In the genomic region with DNA sequence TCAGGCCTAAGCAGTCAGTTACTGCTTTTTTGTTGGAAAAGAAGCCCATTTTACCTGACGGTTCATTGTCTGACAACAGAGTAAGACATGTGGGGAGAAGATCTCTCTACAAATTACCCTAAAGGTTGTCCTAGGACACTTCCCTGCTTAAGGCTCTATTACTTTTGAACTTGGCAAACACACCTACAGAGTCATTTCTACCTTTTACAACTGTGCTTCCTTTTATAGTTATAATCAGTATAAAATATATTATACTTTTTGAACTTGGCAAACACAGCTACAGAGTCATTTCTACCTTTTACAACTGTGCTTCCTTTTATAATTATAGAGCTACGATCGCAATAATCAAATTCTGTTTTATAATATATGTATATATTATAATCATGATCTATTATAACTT, we compare ENCODE assay signal across 36 cellular contexts.
"Had no signal": no experiment of that assay in that cellular context is flagged by ENCODE, and none has a peak within 500 bp of the region (broad histone marks: within the 10 kb centered on the region; RNA-seq: fewer than 3 reads in every experiment).

No MANE protein-coding gene starts in this region.

- FAIRE-seq: frontal cortex had no signal

- H3K4me1 ChIP-seq: adrenal gland, body of pancreas had no signal

- DNase-seq: activated CD4-positive, alpha-beta memory T cell treated with anti-CD3 and anti-CD28 coated beads, Interleukin-2, amount 10 ng/mL, durations not matched to agents 7 days and 5 days; activated CD4-positive, alpha-beta T cell treated with anti-CD3 and anti-CD28 coated beads for 1 hour; activated CD4-positive, alpha-beta T cell treated with anti-CD3 and anti-CD28 coated beads for 4 hours; activated CD4-positive, alpha-beta T cell treated with anti-CD3 and anti-CD28 coated beads, Interleukin-2, amount 10 ng/mL, durations not matched to agents 7 days and 5 days; activated CD4-positive, alpha-beta T cell treated with anti-CD3 and anti-CD28 coated beads, Interleukin-2, amount 50 U/mL, for 4 hours; activated CD8-positive, alpha-beta memory T cell treated with anti-CD3 and anti-CD28 coated beads, Interleukin-2, amount 50 U/mL, for 48 hours; activated effector memory CD4-positive, alpha-beta T cell treated with anti-CD3 and anti-CD28 coated beads, Interleukin-2, amount 50 U/mL, for 16 hours; activated naive CD4-positive, alpha-beta T cell treated with anti-CD3 and anti-CD28 coated beads for 36 hours; activated naive CD8-positive, alpha-beta T cell treated with anti-CD3 and anti-CD28 coated beads for 36 hours; activated naive CD8-positive, alpha-beta T cell treated with anti-CD3 and anti-CD28 coated beads, Interleukin-2, amount 50 U/mL, for 24 hours; activated T-cell treated with anti-CD3 and anti-CD28 coated beads for 4 hours; activated T-cell treated with anti-CD3 and anti-CD28 coated beads, Interleukin-2, amount 50 U/mL, for 24 hours; adrenal gland; amygdala; aorta; body of pancreas; central memory CD4-positive, alpha-beta T cell; cerebellar nuclear complex; dorsolateral prefrontal cortex; effector memory CD4-positive, alpha-beta T cell; endodermal cell; foreskin fibroblast; head of caudate nucleus; T-cell; T1000 had no signal

- H3K27me3 ChIP-seq: adrenal gland, body of pancreas, cardiac muscle cell had no signal

- H3K27me3 Mint-ChIP-seq: activated CD4-positive, alpha-beta memory T cell treated with anti-CD3 and anti-CD28 coated beads, Interleukin-2, amount 10 ng/mL, durations not matched to agents 7 days and 5 days; activated CD4-positive, alpha-beta T cell treated with anti-CD3 and anti-CD28 coated beads, Interleukin-2, amount 10 ng/mL, durations not matched to agents 7 days and 5 days; activated naive CD4-positive, alpha-beta T cell treated with anti-CD3 and anti-CD28 coated beads, Interleukin-2, amount 50 U/mL, for 24 hours; activated naive CD8-positive, alpha-beta T cell treated with anti-CD3 and anti-CD28 coated beads for 36 hours; activated naive CD8-positive, alpha-beta T cell treated with anti-CD3 and anti-CD28 coated beads, Interleukin-2, amount 50 U/mL, for 24 hours; activated T-cell treated with anti-CD3 and anti-CD28 coated beads, Interleukin-2, amount 50 U/mL, for 24 hours; dendritic cell treated with granulocyte-macrophage colony-stimulating factor and Interleukin-4, amounts not matched to agents 40 ng/mL and 50 ng/mL, for 4 days; T-cell had no signal

- H3K36me3 Mint-ChIP-seq: activated naive CD8-positive, alpha-beta T cell treated with anti-CD3 and anti-CD28 coated beads for 36 hours; T-cell had no signal

- H3K4me3 ChIP-seq: adrenal gland, body of pancreas, cardiac muscle cell, coronary artery, dorsolateral prefrontal cortex had no signal

- H3K27ac Mint-ChIP-seq: activated CD4-positive, alpha-beta memory T cell treated with anti-CD3 and anti-CD28 coated beads, Interleukin-2, amount 10 ng/mL, durations not matched to agents 7 days and 5 days; activated CD4-positive, alpha-beta T cell treated with anti-CD3 and anti-CD28 coated beads, Interleukin-2, amount 10 ng/mL, durations not matched to agents 7 days and 5 days; activated naive CD4-positive, alpha-beta T cell treated with anti-CD3 and anti-CD28 coated beads for 36 hours; activated naive CD4-positive, alpha-beta T cell treated with anti-CD3 and anti-CD28 coated beads, Interleukin-2, amount 50 U/mL, for 24 hours; activated naive CD8-positive, alpha-beta T cell treated with anti-CD3 and anti-CD28 coated beads for 36 hours; activated naive CD8-positive, alpha-beta T cell treated with anti-CD3 and anti-CD28 coated beads, Interleukin-2, amount 50 U/mL, for 24 hours; activated T-cell treated with anti-CD3 and anti-CD28 coated beads, Interleukin-2, amount 50 U/mL, for 24 hours; activated T-helper 1 cell treated with anti-CD3 and anti-CD28 coated beads, Interleukin-12 subunit alpha, Interleukin-12 subunit beta, Interleukin-2, Interleukin-4 antibody, amounts not matched to agents 30 ng/mL and 10 ng/mL and 1 ng/mL, durations not matched to agents 14 hours and 24 hours and 36 hours; activated T-helper 2 cell treated with anti-CD3 and anti-CD28 coated beads, Interferon-gamma antibody, Interleukin-2, Interleukin-4, amounts not matched to agents 10 μg/mL and 5 μg/mL and 100 μg/mL, durations not matched to agents 14 hours and 24 hours and 36 hours; dendritic cell treated with granulocyte-macrophage colony-stimulating factor and Interleukin-4, amounts not matched to agents 40 ng/mL and 50 ng/mL, for 4 days; endodermal cell; T-cell; T-helper 1 cell treated with Interleukin-12 subunit alpha and Interleukin-12 subunit beta and Interleukin-4 antibody, amounts not matched to agents 30 μg/mL and 1 μg/mL, for 36 hours; T-helper 2 cell treated with Interferon-gamma antibody and Interleukin-4, amounts not matched to agents 5 μg/mL and 100 μg/mL, for 36 hours; WTC11 had no signal

- H3K9me3 ChIP-seq: adrenal gland, body of pancreas had no signal

- H3K27ac ChIP-seq: adrenal gland, body of pancreas, cardiac muscle cell, coronary artery, dorsolateral prefrontal cortex had no signal

- H3K4me1 Mint-ChIP-seq: endodermal cell, T-cell had no signal

- H3K36me3 ChIP-seq: adrenal gland, cardiac muscle cell had no signal

- ATAC-seq: activated naive CD8-positive, alpha-beta T cell treated with anti-CD3 and anti-CD28 coated beads, Interleukin-2, amount 50 U/mL, for 24 hours; body of pancreas; esophagus mucosa; T-cell; WTC11 had no signal

- H3K4me3 Mint-ChIP-seq: activated CD4-positive, alpha-beta memory T cell treated with anti-CD3 and anti-CD28 coated beads, Interleukin-2, amount 10 ng/mL, durations not matched to agents 7 days and 5 days; activated CD4-positive, alpha-beta T cell treated with anti-CD3 and anti-CD28 coated beads, Interleukin-2, amount 10 ng/mL, durations not matched to agents 7 days and 5 days; activated naive CD4-positive, alpha-beta T cell treated with anti-CD3 and anti-CD28 coated beads for 36 hours; activated naive CD4-positive, alpha-beta T cell treated with anti-CD3 and anti-CD28 coated beads, Interleukin-2, amount 50 U/mL, for 24 hours; activated naive CD8-positive, alpha-beta T cell treated with anti-CD3 and anti-CD28 coated beads for 36 hours; activated naive CD8-positive, alpha-beta T cell treated with anti-CD3 and anti-CD28 coated beads, Interleukin-2, amount 50 U/mL, for 24 hours; activated T-cell treated with anti-CD3 and anti-CD28 coated beads, Interleukin-2, amount 50 U/mL, for 24 hours; activated T-helper 1 cell treated with anti-CD3 and anti-CD28 coated beads, Interleukin-12 subunit alpha, Interleukin-12 subunit beta, Interleukin-2, Interleukin-4 antibody, amounts not matched to agents 30 ng/mL and 10 ng/mL and 1 ng/mL, durations not matched to agents 14 hours and 24 hours and 36 hours; dendritic cell treated with granulocyte-macrophage colony-stimulating factor and Interleukin-4, amounts not matched to agents 40 ng/mL and 50 ng/mL, for 4 days; endodermal cell; T-cell; T-helper 1 cell treated with Interleukin-12 subunit alpha and Interleukin-12 subunit beta and Interleukin-4 antibody, amounts not matched to agents 30 μg/mL and 1 μg/mL, for 36 hours; T-helper 2 cell treated with Interferon-gamma antibody and Interleukin-4, amounts not matched to agents 5 μg/mL and 100 μg/mL, for 36 hours; WTC11 had no signal
